In the genomic region with DNA sequence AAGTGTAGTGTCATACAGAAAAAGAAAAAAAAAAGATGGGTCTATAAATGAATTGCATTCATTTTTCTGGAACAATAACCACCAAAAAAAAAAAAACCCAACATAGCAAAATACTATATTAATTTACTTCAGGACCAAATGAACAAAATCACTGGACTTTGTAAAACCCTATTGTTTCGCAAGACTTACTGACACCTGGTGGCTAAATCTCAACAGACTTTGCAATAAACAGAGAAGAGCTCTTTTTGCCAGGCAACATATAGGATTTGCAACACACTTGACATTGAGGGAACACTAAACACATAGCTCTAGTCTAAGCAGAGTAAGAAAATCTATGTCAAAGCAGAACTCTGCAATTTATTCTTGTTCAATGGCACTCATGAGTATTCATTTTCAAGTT, we compare ENCODE assay signal across 10 cellular contexts.
DNase-seq lines count a peak whose midpoint lies in the region; ATAC-seq, FAIRE-seq and TF ChIP-seq lines count a peak whose summit lies in the region.
"Had no signal": no experiment of that assay in that cellular context is flagged by ENCODE, and none has a peak within 500 bp of the region (broad histone marks: within the 10 kb centered on the region; RNA-seq: fewer than 3 reads in every experiment).

No MANE protein-coding gene starts in this region.

- no peaks in the 10 kb centered on the region for H3K79me2 ChIP-seq in GM12878 (ENCODE audit: control insufficient read depth, insufficient read depth, low read length)

- TF ChIP-seq CTCF in NB4 (IDR thresholded peaks at IDR 0.05; ENCODE audit: low read depth, low read length) = no peak
- TF ChIP-seq CTCF in GM12878 (IDR thresholded peaks at IDR 0.05 in 2 of 3, conservative IDR thresholded peaks at IDR 0.05 in 1 of 3; ENCODE audit: control insufficient read depth in 2 of 3, extremely low read depth in 1 of 3, insufficient read depth in 1 of 3, low read depth in 3 of 3, low read length in 3 of 3) = peak; percentile 8 to 26 (median 11); a peak in 1 of 6 replicates
- TF ChIP-seq CTCF in heart left ventricle (IDR thresholded peaks at IDR 0.05) = peak in 3 of 12 donors; percentile 4 to 23 (median 19)

- H3K36me3 ChIP-seq in GM12878 (ENCODE audit: control insufficient read depth in 2 of 2, insufficient read depth in 2 of 2, low read length in 1 of 2) = no peaks in the 10 kb centered on the region
- no peaks in the 10 kb centered on the region for H3K36me3 ChIP-seq in heart left ventricle
- H3K36me3 ChIP-seq: upper lobe of right lung had no signal

- H3K27me3 ChIP-seq in GM12878 (replicated peaks in 1 of 2; ENCODE audit: control insufficient read depth in 2 of 2, insufficient read depth in 2 of 2, low read length in 1 of 2) (no peaks in the 10 kb centered on the region), heart left ventricle (no peaks in the 10 kb centered on the region)
- H3K27me3 ChIP-seq: upper lobe of right lung had no signal

- no peak overlapping the region for H2AFZ ChIP-seq in GM12878 (ENCODE audit: control insufficient read depth, low read depth, low read length)

- SMC1A ChIA-PET in GM12878 (lab: Charles Lee; ENCODE audit: uncharacterized antibody, unreplicated experiment) = interaction anchor here (0.7 kb wide), 1 partner anchor 722 kb away, joined by 3 read pairs; no protein-coding TSS in a partner anchor

- peak; percentile 42 for DNase-seq in G401 (ENCODE audit: low spot score)
- DNase-seq in NB4 (ENCODE audit: low read depth) = peak; percentile 1
- DNase-seq in GM12878 (ENCODE audit: low read depth, low spot score) = no peak
- peak; percentile 6 for DNase-seq in medulla oblongata (ENCODE audit: extremely low spot score)
- DNase-seq in heart left ventricle = no peak
- no peak for DNase-seq in activated T-cell treated with anti-CD3 and anti-CD28 coated beads, Interleukin-2, amount 50 U/mL, for 1 hour
- no peak for DNase-seq in GM03348 (ENCODE audit: low spot score)
- DNase-seq: stimulated activated CD4-positive, alpha-beta T cell treated with anti-CD3 and anti-CD28 coated beads, Interleukin-2, amount 100 ng/mL, for 48 hours; upper lobe of right lung had no signal

- H4K20me1 ChIP-seq in GM12878 (ENCODE audit: control insufficient read depth, insufficient read depth) = no peaks in the 10 kb centered on the region

- ATAC-seq in GM12878 = no peak
- no peak for ATAC-seq in HG03342 (IDR thresholded peaks at IDR 0.05; ENCODE audit: unreplicated experiment)
- ATAC-seq in heart left ventricle = no peak
- ATAC-seq: upper lobe of right lung had no signal

- H3K27ac ChIP-seq in GM12878 (ENCODE audit: control insufficient read depth, insufficient read depth) (no peak overlapping the region), heart left ventricle (no peak overlapping the region)
- H3K27ac ChIP-seq: upper lobe of right lung had no signal

- no TSS peak for BruUV-seq in GM12878 (replicated peaks; lab: Mats Ljungman, UMichigan)

- RAD21 ChIA-PET in GM12878 (lab: Charles Lee; ENCODE audit: unreplicated experiment) = interaction anchor here (0.7 to 1.0 kb wide), 2 partner anchors 10 to 338 kb away, joined by 3 read pairs; no protein-coding TSS in a partner anchor

- no peaks in the 10 kb centered on the region for H3K9me3 ChIP-seq in GM12878 (replicated peaks; ENCODE audit: control insufficient read depth, insufficient read depth, low read length)
- H3K9me3 ChIP-seq in heart left ventricle = no peaks in the 10 kb centered on the region
- H3K9me3 ChIP-seq: upper lobe of right lung had no signal

- POLR2A ChIA-PET in GM12878 (lab: Charles Lee) = no interaction called here

- 62% methylated on average over 1 of the region's 1 CpG for WGBS in GM12878 (ENCODE audit: insufficient coverage, insufficient replicate concordance, low lambda C conversion rate, missing lambda C conversion rate)
- WGBS in heart left ventricle, 4 donors = 79 to 86% (median 84%) methylated on average over 1 of the region's 1 CpG

- H3K4me2 ChIP-seq in GM12878 (ENCODE audit: control insufficient read depth, insufficient read depth) = no peak overlapping the region

- TF ChIP-seq EP300 in GM12878 (IDR thresholded peaks at IDR 0.05; ENCODE audit: borderline replicate concordance in 1 of 2, control insufficient read depth in 1 of 2, low read depth in 2 of 2, low read length in 2 of 2) = no peak

- no peak overlapping the region for H3K9ac ChIP-seq in GM12878 (ENCODE audit: control insufficient read depth, insufficient read depth, low read length)

- in situ Hi-C loops in G401 (cut with HindIII; ENCODE audit: low sequenced_read_pairs) = no loop called here
- in situ Hi-C loops in GM12878 (cut with MboI) = no loop called here

- CTCF ChIA-PET in GM12878 (lab: Yijun Ruan, JAX) = interaction anchor here (1.1 kb wide), 1 partner anchor 1459 kb away, joined by 3 read pairs; no protein-coding TSS in a partner anchor

- H3K4me3 ChIP-seq in NB4 (ENCODE audit: low read depth, low read length) (no peak overlapping the region), GM12878 (no peak overlapping the region), heart left ventricle (no peak overlapping the region)
- H3K4me3 ChIP-seq: upper lobe of right lung had no signal

- intact Hi-C loops in GM12878 (cut with micrococcal nuclease; ENCODE audit: unreplicated experiment) (loop anchor here (10.0 kb wide), 1 partner anchor 1998 kb away; no protein-coding TSS in a partner anchor), heart left ventricle (cut with DNase I) (no loop called here)

- no peak for FAIRE-seq in GM12878 (lab: Jason Lieb, UNC)

- no peaks in the 10 kb centered on the region for H3K4me1 ChIP-seq in GM12878 (ENCODE audit: control insufficient read depth, insufficient read depth, low read length)
- H3K4me1 ChIP-seq in heart left ventricle = peaks cover 0 to 3% (median 0%) of the 10 kb centered on the region in 12 donors
- H3K4me1 ChIP-seq: upper lobe of right lung had no signal

- TF ChIP-seq RAD21 in GM12878 (IDR thresholded peaks at IDR 0.05; ENCODE audit: insufficient read depth, low read depth, low read length) = peak; percentile 35; the same call in 1 of the 2 replicates

- TF ChIP-seq POLR2A in NB4 (IDR thresholded peaks at IDR 0.05; ENCODE audit: extremely low read depth, insufficient read length) (no peak), GM12878 (IDR thresholded peaks at IDR 0.05; ENCODE audit: low read depth, low read length) (no peak), heart left ventricle (IDR thresholded peaks at IDR 0.05) (no peak)

TF ChIP-seq in GM12878, 131 proteins besides CTCF, POLR2A, EP300 and RAD21:
- TF ChIP-seq HDAC6 (IDR thresholded peaks at IDR 0.05; ENCODE audit: unreplicated experiment) = no peak
- peak; percentile 24; the same call in 1 of the 2 replicates for TF ChIP-seq SMC3 (IDR thresholded peaks at IDR 0.05; ENCODE audit: borderline replicate concordance, low read length)

Comparison
In these comparisons a context has a peak if more than half of its experiments do, and no peak if none do; other contexts are left out.
1. DNase-seq: peak in G401 (single experiment), NB4 (single experiment) and medulla oblongata (single experiment); none in GM12878 (single experiment), heart left ventricle (0 of 5), activated T-cell treated with anti-CD3 and anti-CD28 coated beads, Interleukin-2, amount 50 U/mL, for 1 hour (single experiment) and GM03348 (single experiment).